ENCODE assay signal across 16 cellular contexts in genomic region chr4:61296115-61296514, GRCh38.
"Had no signal": no experiment of that assay in that cellular context is flagged by ENCODE, and none has a peak within 500 bp of the region (broad histone marks: within the 10 kb centered on the region; RNA-seq: fewer than 3 reads in every experiment).

No MANE protein-coding gene starts in this region.

- H3K27me3 Mint-ChIP-seq: activated CD4-positive, alpha-beta T cell treated with anti-CD3 and anti-CD28 coated beads for 36 hours; activated naive CD8-positive, alpha-beta T cell; memory B cell; naive B cell; stimulated activated naive CD8-positive, alpha-beta T cell treated with anti-CD3 and anti-CD28 coated beads, Interleukin-15, amount 100 ng/mL, for 72 hours had no signal

- H3K4me1 Mint-ChIP-seq: activated CD4-positive, alpha-beta T cell treated with anti-CD3 and anti-CD28 coated beads for 36 hours; memory B cell; naive B cell; stimulated activated naive CD8-positive, alpha-beta T cell treated with anti-CD3 and anti-CD28 coated beads, Interleukin-15, amount 100 ng/mL, for 72 hours had no signal

- H3K4me3 Mint-ChIP-seq: activated CD4-positive, alpha-beta T cell treated with anti-CD3 and anti-CD28 coated beads for 36 hours; activated naive CD8-positive, alpha-beta T cell; activated T-helper 1 cell treated with anti-CD3 and anti-CD28 coated beads, Interleukin-12 subunit alpha, Interleukin-12 subunit beta, Interleukin-2, Interleukin-4 antibody, amounts not matched to agents 30 ng/mL and 10 ng/mL and 1 ng/mL, durations not matched to agents 14 hours and 24 hours and 36 hours; memory B cell; stimulated activated naive CD8-positive, alpha-beta T cell treated with anti-CD3 and anti-CD28 coated beads, Interleukin-15, amount 100 ng/mL, for 72 hours had no signal

- H3K4me3 ChIP-seq: mucosa of descending colon, ovary, right lobe of liver, smooth muscle cell had no signal

- H3K27ac ChIP-seq: ovary, right lobe of liver had no signal

- H3K36me3 ChIP-seq: ovary, right lobe of liver had no signal

- DNase-seq: activated CD4-positive, alpha-beta T cell treated with anti-CD3 and anti-CD28 coated beads for 36 hours; activated CD4-positive, alpha-beta T cell treated with anti-CD3 and anti-CD28 coated beads, Interleukin-2, amount 50 U/mL, for 48 hours; activated T-cell treated with anti-CD3 and anti-CD28 coated beads for 4 hours; dermis blood vessel endothelial cell; effector memory CD4-positive, alpha-beta T cell; mucosa of descending colon; naive B cell; ovary; right lobe of liver; stimulated activated CD4-positive, alpha-beta T cell treated with anti-CD3 and anti-CD28 coated beads, Interleukin-4, amount 100 ng/mL, for 1 hour; stimulated activated naive CD8-positive, alpha-beta T cell treated with anti-CD3 and anti-CD28 coated beads, Interleukin-15, amount 100 ng/mL, for 72 hours; trophoblast cell had no signal

- H3K27ac Mint-ChIP-seq: activated CD4-positive, alpha-beta T cell treated with anti-CD3 and anti-CD28 coated beads for 36 hours; activated naive CD8-positive, alpha-beta T cell; activated T-helper 1 cell treated with anti-CD3 and anti-CD28 coated beads, Interleukin-12 subunit alpha, Interleukin-12 subunit beta, Interleukin-2, Interleukin-4 antibody, amounts not matched to agents 30 ng/mL and 10 ng/mL and 1 ng/mL, durations not matched to agents 14 hours and 24 hours and 36 hours; memory B cell; naive B cell had no signal

- H3K36me3 Mint-ChIP-seq: activated naive CD8-positive, alpha-beta T cell; memory B cell; naive B cell had no signal

- H3K4me1 ChIP-seq: right lobe of liver had no signal

- H3K9me3 ChIP-seq: mucosa of descending colon, ovary, right lobe of liver had no signal

- H3K27me3 ChIP-seq: ovary, right lobe of liver had no signal

- H3K9me3 Mint-ChIP-seq: activated T-helper 1 cell treated with anti-CD3 and anti-CD28 coated beads, Interleukin-12 subunit alpha, Interleukin-12 subunit beta, Interleukin-2, Interleukin-4 antibody, amounts not matched to agents 30 ng/mL and 10 ng/mL and 1 ng/mL, durations not matched to agents 14 hours and 24 hours and 36 hours; stimulated activated naive CD8-positive, alpha-beta T cell treated with anti-CD3 and anti-CD28 coated beads, Interleukin-15, amount 100 ng/mL, for 72 hours had no signal
